6 cellular contexts compared by ENCODE assay signal in genomic region chr6:132777881-132778280, GRCh38. TPM values are rescaled to one million over a fixed set of nuclear protein-coding genes. Genes with fewer than 3 reads are reported as not detected.
"Had no signal": no experiment of that assay in that cellular context is flagged by ENCODE, and none has a peak within 500 bp of the region (broad histone marks: within the 10 kb centered on the region; RNA-seq: fewer than 3 reads in every experiment).

No MANE protein-coding gene starts in this region.

RNA-seq across cellular contexts. Expression of gene VNN2, which starts 20.2 kb away (rescaled TPM):
- total RNA-seq: GM23248, GM23338, H1, H7, H9, HFFc6 had no signal
- polyA plus RNA-seq: GM23338, H1 had no signal
